In the genomic region with DNA sequence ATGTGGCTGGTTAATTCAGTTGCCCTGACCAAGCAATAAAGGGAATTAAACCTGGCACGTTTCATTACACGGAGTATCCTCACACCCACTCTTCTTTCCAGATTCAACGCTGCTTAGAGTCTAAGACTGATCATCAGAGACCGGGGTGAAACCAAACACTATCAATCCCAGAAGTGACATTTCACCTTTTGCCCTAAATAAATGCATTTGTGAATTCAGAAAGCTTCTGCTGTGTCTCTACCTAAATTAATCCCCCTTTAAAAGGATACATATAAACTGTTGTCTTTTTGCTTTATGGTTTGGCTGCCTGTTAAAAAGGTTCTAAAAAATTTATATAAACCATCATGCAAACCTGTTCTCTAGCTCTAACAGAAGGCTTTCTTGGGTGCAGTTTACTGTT, we compare ENCODE assay signal across 33 cellular contexts. TPM values are rescaled to one million over a fixed set of nuclear protein-coding genes. Genes with fewer than 3 reads are reported as not detected.
"Had no signal": no experiment of that assay in that cellular context is flagged by ENCODE, and none has a peak within 500 bp of the region (broad histone marks: within the 10 kb centered on the region; RNA-seq: fewer than 3 reads in every experiment).

No MANE protein-coding gene starts in this region.

- H3K4me1 ChIP-seq: adrenal gland, breast epithelium had no signal

- H3K27me3 ChIP-seq: adrenal gland, body of pancreas, brain microvascular endothelial cell, breast epithelium had no signal

- H3K9me3 ChIP-seq: adrenal gland, body of pancreas, breast epithelium had no signal

- H3K27ac ChIP-seq: adrenal gland, body of pancreas, brain microvascular endothelial cell, breast epithelium, VCaP had no signal

- H3K4me3 ChIP-seq: adrenal gland, body of pancreas, breast epithelium had no signal

- ATAC-seq: activated CD8-positive, alpha-beta T cell treated with anti-CD3 and anti-CD28 coated beads for 36 hours; activated naive CD4-positive, alpha-beta T cell treated with anti-CD3 and anti-CD28 coated beads, Interleukin-2, amount 50 U/mL, for 72 hours; activated T-cell treated with anti-CD3 and anti-CD28 coated beads, Interleukin-2, amount 50 U/mL, for 4 hours; activated T-cell treated with anti-CD3 and anti-CD28 coated beads, Interleukin-2, amount 50 U/mL, for 72 hours; activated T-helper 17 cell treated with anti-CD3 and anti-CD28 coated beads, Interleukin-2, amount 50 U/mL, for 72 hours; body of pancreas had no signal

- DNase-seq: activated B cell treated with CpG ODN at 0.5 μM for 24 hours; activated CD4-positive, alpha-beta memory T cell treated with anti-CD3 and anti-CD28 coated beads for 36 hours; activated CD4-positive, alpha-beta T cell treated with anti-CD3 and anti-CD28 coated beads for 4 hours; activated CD4-positive, alpha-beta T cell treated with anti-CD3 and anti-CD28 coated beads, Interleukin-2, amount 10 ng/mL, durations not matched to agents 24 days and 14 days; activated CD4-positive, alpha-beta T cell treated with anti-CD3 and anti-CD28 coated beads, Interleukin-2, amount 50 U/mL, for 1 hour; activated CD4-positive, alpha-beta T cell treated with anti-CD3 and anti-CD28 coated beads, Interleukin-2, amount 50 U/mL, for 4 hours; activated CD4-positive, CD25-positive, alpha-beta regulatory T cell treated with anti-CD3 and anti-CD28 coated beads, Interleukin-2, amount 50 U/mL, for 72 hours; activated CD8-positive, alpha-beta memory T cell treated with anti-CD3 and anti-CD28 coated beads, Interleukin-2, amount 50 U/mL, for 4 hours; activated CD8-positive, alpha-beta T cell treated with anti-CD3 and anti-CD28 coated beads for 36 hours; activated effector memory CD4-positive, alpha-beta T cell treated with anti-CD3 and anti-CD28 coated beads, Interleukin-2, amount 50 U/mL, for 16 hours; activated gamma-delta T cell treated with Interleukin-2 at 50 U/mL for 16 hours; activated naive CD4-positive, alpha-beta T cell; activated naive CD4-positive, alpha-beta T cell treated with anti-CD3 and anti-CD28 coated beads for 36 hours; activated naive CD4-positive, alpha-beta T cell treated with anti-CD3 and anti-CD28 coated beads, Interleukin-2, amount 50 U/mL, for 16 hours; activated naive CD8-positive, alpha-beta T cell treated with anti-CD3 and anti-CD28 coated beads for 36 hours; activated T-cell treated with anti-CD3 and anti-CD28 coated beads for 4 hours; activated T-cell treated with anti-CD3 and anti-CD28 coated beads, Interleukin-2, amount 50 U/mL, for 1 hour; activated T-cell treated with anti-CD3 and anti-CD28 coated beads, Interleukin-2, amount 50 U/mL, for 4 hours; activated T-cell treated with anti-CD3 and anti-CD28 coated beads, Interleukin-2, amount 50 U/mL, for 72 hours; adrenal gland; amniotic stem cell; aorta; body of pancreas; brain microvascular endothelial cell; central memory CD4-positive, alpha-beta T cell; T-helper 1 cell; T-helper 2 cell; T-helper 9 cell had no signal

- H3K36me3 ChIP-seq: adrenal gland, brain microvascular endothelial cell, breast epithelium had no signal

RNA-seq across cellular contexts. Expression of gene TENM2, which starts 35.8 kb away (rescaled TPM):
- total RNA-seq: activated B cell treated with CpG ODN at 0.5 μM for 24 hours; activated CD4-positive, alpha-beta memory T cell treated with anti-CD3 and anti-CD28 coated beads for 36 hours; activated CD4-positive, alpha-beta T cell treated with anti-CD3 and anti-CD28 coated beads, Interleukin-2, amount 10 ng/mL, durations not matched to agents 24 days and 14 days; activated CD8-positive, alpha-beta T cell treated with anti-CD3 and anti-CD28 coated beads for 36 hours; activated naive CD4-positive, alpha-beta T cell treated with anti-CD3 and anti-CD28 coated beads for 36 hours; activated T-helper 1 cell treated with anti-CD3 and anti-CD28 coated beads, Interleukin-12 subunit alpha, Interleukin-12 subunit beta, Interleukin-2, Interleukin-4 antibody, amounts not matched to agents 30 ng/mL and 10 ng/mL and 1 ng/mL, durations not matched to agents 14 hours and 24 hours and 36 hours had no signal
